20 cellular contexts compared by ENCODE assay signal in genomic region chr2:128391679-128392078, GRCh38.
DNase-seq lines count a peak whose midpoint lies in the region; ATAC-seq, FAIRE-seq and TF ChIP-seq lines count a peak whose summit lies in the region.
"Had no signal": no experiment of that assay in that cellular context is flagged by ENCODE, and none has a peak within 500 bp of the region (broad histone marks: within the 10 kb centered on the region; RNA-seq: fewer than 3 reads in every experiment).

No MANE protein-coding gene starts in this region.

- POLR2A ChIA-PET in PC-3 (lab: Charles Lee; ENCODE audit: unreplicated experiment) (interaction anchor here (0.5 kb wide), 1 partner anchor 87 kb away, joined by 3 read pairs; no protein-coding TSS in a partner anchor), WTC11 (lab: Charles Lee) (no interaction called here)

- H3K4me3 Mint-ChIP-seq in WTC11 (no peak overlapping the region), progenitor cell of endocrine pancreas (ENCODE audit: low read depth) (no peak overlapping the region)
- H3K4me3 Mint-ChIP-seq: CD8-positive, alpha-beta memory T cell had no signal

- no peak for TF ChIP-seq CTCF in AG10803 (conservative IDR thresholded peaks at IDR 0.05; ENCODE audit: low read length)
- no peak for TF ChIP-seq CTCF in PC-3 (conservative IDR thresholded peaks at IDR 0.05; ENCODE audit: low read depth, low read length)
- no peak for TF ChIP-seq CTCF in keratinocyte (optimal IDR thresholded peaks at IDR 0.05 in 1 of 3, IDR thresholded peaks at IDR 0.05 in 1 of 3, conservative IDR thresholded peaks at IDR 0.05 in 1 of 3; ENCODE audit: extremely low read depth in 1 of 3, insufficient read depth in 2 of 3, low read length in 3 of 3)
- TF ChIP-seq CTCF in WTC11 (IDR thresholded peaks at IDR 0.05), result no peak
- TF ChIP-seq CTCF in progenitor cell of endocrine pancreas (IDR thresholded peaks at IDR 0.05; ENCODE audit: unreplicated experiment), result no peak

- BruUV-seq in PC-3 (replicated peaks; lab: Mats Ljungman, UMichigan), result no TSS peak

- H3K79me2 ChIP-seq in PC-3 (ENCODE audit: low read length) (no peaks in the 10 kb centered on the region), keratinocyte (ENCODE audit: control insufficient read depth, insufficient read depth, low read length) (no peaks in the 10 kb centered on the region)

- no peaks in the 10 kb centered on the region for H3K36me3 Mint-ChIP-seq in WTC11
- no peaks in the 10 kb centered on the region for H3K36me3 Mint-ChIP-seq in progenitor cell of endocrine pancreas (ENCODE audit: insufficient read depth)
- H3K36me3 Mint-ChIP-seq: CD8-positive, alpha-beta memory T cell had no signal

- no peaks in the 10 kb centered on the region for H3F3A ChIP-seq in PC-3 (ENCODE audit: low read length, unreplicated experiment)

- intact Hi-C loops in PC-3 (cut with micrococcal nuclease), result no loop called here

- H3K27me3 ChIP-seq in PC-3 (ENCODE audit: low read length) (peaks cover 11% of the 10 kb centered on the region; the same call in 1 of the 2 replicates), duodenal mucosa (ENCODE audit: control insufficient read depth in 1 of 2, insufficient read depth in 2 of 2, low read length in 2 of 2) (no peaks in the 10 kb centered on the region), keratinocyte (ENCODE audit: control insufficient read depth, extremely low read depth, insufficient read depth, low read length) (no peaks in the 10 kb centered on the region)
- H3K27me3 ChIP-seq: BLaER1 had no signal

- DNase-seq in AG10803 (ENCODE audit: low read depth) (no peak), PC-3 (no peak), keratinocyte (ENCODE audit: low read depth, low spot score) (no peak), NCI-H748 treated with DMSO at 0.1 percent for 48 hours (lab: John Stamatoyannopoulos, UW) (no peak), WTC11 (ENCODE audit: low spot score) (no peak), progenitor cell of endocrine pancreas (ENCODE audit: low spot score, unreplicated experiment) (no peak)
- DNase-seq: AML-193, DMS53, GF-D8 had no signal

- H3K36me3 ChIP-seq in PC-3 (ENCODE audit: low read depth, low read length) (no peaks in the 10 kb centered on the region), duodenal mucosa (ENCODE audit: control insufficient read depth in 1 of 2, insufficient read depth in 2 of 2, low read length in 2 of 2) (no peaks in the 10 kb centered on the region), keratinocyte (ENCODE audit: control insufficient read depth in 2 of 2, extremely low read depth in 1 of 2, insufficient read depth in 2 of 2, low read length in 2 of 2) (no peaks in the 10 kb centered on the region)
- H3K36me3 ChIP-seq: BLaER1, HAP-1 had no signal

- no peaks in the 10 kb centered on the region for H3K9me1 ChIP-seq in keratinocyte (ENCODE audit: control insufficient read depth, extremely low read depth, insufficient read depth, low read length)

- no peaks in the 10 kb centered on the region for H3K9me2 ChIP-seq in PC-3 (replicated peaks; ENCODE audit: low read length)

- dilution Hi-C loops in keratinocyte (cut with MboI; ENCODE audit: extremely low pct_ligation_motif_present, low sequenced_read_pairs), result no loop called here

- H3K9me3 ChIP-seq in PC-3 (ENCODE audit: low read length), result no peaks in the 10 kb centered on the region
- H3K9me3 ChIP-seq in duodenal mucosa (ENCODE audit: control insufficient read depth in 1 of 2, low read length in 2 of 2), result no peaks in the 10 kb centered on the region
- no peaks in the 10 kb centered on the region for H3K9me3 ChIP-seq in keratinocyte (ENCODE audit: control insufficient read depth, low read depth, low read length)
- H3K9me3 ChIP-seq: BLaER1, Caco-2, HAP-1 had no signal

- H3K27ac ChIP-seq in PC-3 (ENCODE audit: low read length) (no peak overlapping the region), duodenal mucosa (ENCODE audit: low read depth, low read length) (no peak overlapping the region), keratinocyte (ENCODE audit: control insufficient read depth, insufficient read depth, low read length) (no peak overlapping the region)
- H3K27ac ChIP-seq: 22Rv1, BLaER1 had no signal

- H3K4me3 ChIP-seq in AG10803 (ENCODE audit: low read length), result peak overlapping the region; percentile 8
- no peak overlapping the region for H3K4me3 ChIP-seq in PC-3 (ENCODE audit: low read length)
- H3K4me3 ChIP-seq in duodenal mucosa (ENCODE audit: low read depth in 1 of 2, low read length in 2 of 2), result peak overlapping the region; percentile 45 to 55
- H3K4me3 ChIP-seq in keratinocyte (ENCODE audit: control insufficient read depth in 2 of 3, extremely low read depth in 1 of 3, insufficient read depth in 2 of 3, low read depth in 1 of 3, low read length in 3 of 3), result peak overlapping the region in 2 of 3 experiments; percentile 6 to 52
- H3K4me3 ChIP-seq: BLaER1, HAP-1 had no signal

- H3K9me3 Mint-ChIP-seq in WTC11 (no peaks in the 10 kb centered on the region), progenitor cell of endocrine pancreas (ENCODE audit: low read depth) (no peaks in the 10 kb centered on the region)
- H3K9me3 Mint-ChIP-seq: CD8-positive, alpha-beta memory T cell had no signal

- CTCF ChIA-PET in PC-3 (lab: Charles Lee) (no interaction called here), WTC11 (lab: Charles Lee) (no interaction called here)

- H3K4me1 ChIP-seq in PC-3 (ENCODE audit: insufficient read depth, low read length) (peaks cover 22% of the 10 kb centered on the region), duodenal mucosa (ENCODE audit: control insufficient read depth in 1 of 2, insufficient read depth in 2 of 2, low read length in 2 of 2) (peaks cover 6 to 7% of the 10 kb centered on the region in 2 donors), keratinocyte (ENCODE audit: control insufficient read depth, extremely low read depth, insufficient read depth, low read length) (peaks cover 18% of the 10 kb centered on the region)

- H2AFZ ChIP-seq in PC-3 (ENCODE audit: low read length), result no peak overlapping the region
- H2AFZ ChIP-seq in keratinocyte (ENCODE audit: control insufficient read depth, low read length), result peak overlapping the region; percentile 82

- peaks cover 36% of the 10 kb centered on the region for H3K4me1 Mint-ChIP-seq in WTC11
- peaks cover 17% of the 10 kb centered on the region for H3K4me1 Mint-ChIP-seq in progenitor cell of endocrine pancreas (ENCODE audit: low read depth)
- H3K4me1 Mint-ChIP-seq: CD8-positive, alpha-beta memory T cell had no signal

- H3K9ac ChIP-seq in PC-3 (ENCODE audit: low read length) (no peak overlapping the region), duodenal mucosa (ENCODE audit: low read depth in 1 of 2, low read length in 2 of 2) (peak overlapping the region in 1 of 2 donors; percentile 11), keratinocyte (ENCODE audit: control insufficient read depth, extremely low read depth, insufficient read depth, low read length) (peak overlapping the region; percentile 40)
- H3K9ac ChIP-seq: BLaER1 had no signal

- ATAC-seq in PC-3, result no peak
- ATAC-seq in GM18502 (IDR thresholded peaks at IDR 0.05; ENCODE audit: poor library complexity, unreplicated experiment), result no peak
- no peak for ATAC-seq in WTC11
- ATAC-seq: HepG2 had no signal

- no peak overlapping the region for H3K27ac Mint-ChIP-seq in WTC11
- H3K27ac Mint-ChIP-seq in progenitor cell of endocrine pancreas, result no peak overlapping the region
- H3K27ac Mint-ChIP-seq: CD8-positive, alpha-beta memory T cell had no signal

- FAIRE-seq in keratinocyte (lab: Jason Lieb, UNC), result no peak
- FAIRE-seq: GM18507, H1, HepG2, HTR-8/SVneo had no signal

- H3K4me2 ChIP-seq in PC-3 (ENCODE audit: low read length) (0 out of 2 replicates have a peak overlapping the region, but pooled peaks have one; percentile 6), keratinocyte (ENCODE audit: control insufficient read depth, extremely low read depth, insufficient read depth, low read depth, low read length) (peak overlapping the region; percentile 78)
- H3K4me2 ChIP-seq: BLaER1 had no signal

- H3K27me3 Mint-ChIP-seq in WTC11 (ENCODE audit: low read depth) (peaks cover 5% of the 10 kb centered on the region; the same call in 1 of the 2 replicates), progenitor cell of endocrine pancreas (peaks cover 39% of the 10 kb centered on the region)

- H4K20me1 ChIP-seq in PC-3 (ENCODE audit: low read length), result no peaks in the 10 kb centered on the region
- no peaks in the 10 kb centered on the region for H4K20me1 ChIP-seq in keratinocyte (ENCODE audit: control insufficient read depth, extremely low read depth, insufficient read depth, low read length)
- H4K20me1 ChIP-seq: BLaER1 had no signal

TF ChIP-seq in WTC11, 78 proteins besides CTCF, POLR2A, EP300 and RAD21 (continues in another document):
- no peak for TF ChIP-seq GTF2I (CRISPR knock-in tag; conservative IDR thresholded peaks at IDR 0.05)
- TF ChIP-seq, protein P1, sequence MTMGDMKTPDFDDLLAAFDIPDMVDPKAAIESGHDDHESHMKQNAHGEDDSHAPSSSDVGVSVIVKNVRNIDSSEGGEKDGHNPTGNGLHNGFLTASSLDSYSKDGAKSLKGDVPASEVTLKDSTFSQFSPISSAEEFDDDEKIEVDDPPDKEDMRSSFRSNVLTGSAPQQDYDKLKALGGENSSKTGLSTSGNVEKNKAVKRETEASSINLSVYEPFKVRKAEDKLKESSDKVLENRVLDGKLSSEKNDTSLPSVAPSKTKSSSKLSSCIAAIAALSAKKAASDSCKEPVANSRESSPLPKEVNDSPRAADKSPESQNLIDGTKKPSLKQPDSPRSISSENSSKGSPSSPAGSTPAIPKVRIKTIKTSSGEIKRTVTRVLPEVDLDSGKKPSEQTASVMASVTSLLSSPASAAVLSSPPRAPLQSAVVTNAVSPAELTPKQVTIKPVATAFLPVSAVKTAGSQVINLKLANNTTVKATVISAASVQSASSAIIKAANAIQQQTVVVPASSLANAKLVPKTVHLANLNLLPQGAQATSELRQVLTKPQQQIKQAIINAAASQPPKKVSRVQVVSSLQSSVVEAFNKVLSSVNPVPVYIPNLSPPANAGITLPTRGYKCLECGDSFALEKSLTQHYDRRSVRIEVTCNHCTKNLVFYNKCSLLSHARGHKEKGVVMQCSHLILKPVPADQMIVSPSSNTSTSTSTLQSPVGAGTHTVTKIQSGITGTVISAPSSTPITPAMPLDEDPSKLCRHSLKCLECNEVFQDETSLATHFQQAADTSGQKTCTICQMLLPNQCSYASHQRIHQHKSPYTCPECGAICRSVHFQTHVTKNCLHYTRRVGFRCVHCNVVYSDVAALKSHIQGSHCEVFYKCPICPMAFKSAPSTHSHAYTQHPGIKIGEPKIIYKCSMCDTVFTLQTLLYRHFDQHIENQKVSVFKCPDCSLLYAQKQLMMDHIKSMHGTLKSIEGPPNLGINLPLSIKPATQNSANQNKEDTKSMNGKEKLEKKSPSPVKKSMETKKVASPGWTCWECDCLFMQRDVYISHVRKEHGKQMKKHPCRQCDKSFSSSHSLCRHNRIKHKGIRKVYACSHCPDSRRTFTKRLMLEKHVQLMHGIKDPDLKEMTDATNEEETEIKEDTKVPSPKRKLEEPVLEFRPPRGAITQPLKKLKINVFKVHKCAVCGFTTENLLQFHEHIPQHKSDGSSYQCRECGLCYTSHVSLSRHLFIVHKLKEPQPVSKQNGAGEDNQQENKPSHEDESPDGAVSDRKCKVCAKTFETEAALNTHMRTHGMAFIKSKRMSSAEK (CRISPR knock-in tag; IDR thresholded peaks at IDR 0.05; ENCODE audit: borderline replicate concordance), result no peak
- no peak for TF ChIP-seq NFYB (CRISPR knock-in tag; conservative IDR thresholded peaks at IDR 0.05; ENCODE audit: low read depth)
- no peak for TF ChIP-seq FOXP1 (CRISPR knock-in tag; IDR thresholded peaks at IDR 0.05; ENCODE audit: borderline replicate concordance)
